Comparison of ENCODE assay signal across 28 cellular contexts in the genomic region with DNA sequence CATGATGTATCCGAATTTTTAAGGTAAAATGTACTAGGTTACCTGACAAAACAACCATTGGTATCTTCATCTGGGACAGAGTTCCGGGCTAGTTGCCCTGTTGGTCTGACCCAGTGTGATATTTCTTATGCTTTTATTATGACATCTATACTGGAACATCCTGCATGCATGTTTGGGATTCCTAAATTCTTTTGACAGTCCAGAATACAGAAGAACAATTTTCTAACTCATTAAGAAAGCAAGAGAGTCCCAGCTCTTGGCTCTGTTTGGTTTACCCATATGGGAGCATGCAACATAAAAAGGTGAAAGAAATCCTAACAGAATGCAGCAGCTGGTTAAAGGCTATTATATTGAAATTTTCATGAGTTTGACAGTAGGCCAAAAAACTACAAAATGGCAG.
DNase-seq lines count a peak whose midpoint lies in the region; ATAC-seq, FAIRE-seq and TF ChIP-seq lines count a peak whose summit lies in the region.
"Had no signal": no experiment of that assay in that cellular context is flagged by ENCODE, and none has a peak within 500 bp of the region (broad histone marks: within the 10 kb centered on the region; RNA-seq: fewer than 3 reads in every experiment).

No MANE protein-coding gene starts in this region.

- WGBS in A549 (ENCODE audit: missing lambda C conversion rate): 0% methylated on average over 2 of the region's 2 CpGs

- CTCF ChIA-PET in A549 (lab: Yijun Ruan, JAX): interaction anchor here (0.7 kb wide), 1 partner anchor 281 kb away, joined by 3 read pairs; no protein-coding TSS in a partner anchor

- TF ChIP-seq CTCF in A549 (IDR thresholded peaks at IDR 0.05): no peak
- no peak for TF ChIP-seq CTCF in brain (conservative IDR thresholded peaks at IDR 0.05)

- FAIRE-seq in A549 (lab: Jason Lieb, UNC) (peak; percentile 23), G401.6 (lab: Jason Lieb, UNC) (peak; percentile 93)
- FAIRE-seq: HepG2 had no signal

- peaks cover 16% of the 10 kb centered on the region for H3K4me1 Mint-ChIP-seq in brain
- H3K4me1 Mint-ChIP-seq: B cell; CD4-positive, CD25-positive, alpha-beta regulatory T cell had no signal

- no peaks in the 10 kb centered on the region for H3K36me3 Mint-ChIP-seq in brain
- H3K36me3 Mint-ChIP-seq: CD4-positive, CD25-positive, alpha-beta regulatory T cell had no signal

- no peak for TF ChIP-seq POLR2A in A549 (IDR thresholded peaks at IDR 0.05; ENCODE audit: low read length)

- no peak overlapping the region for H3K4me2 ChIP-seq in A549

- POLR2A ChIA-PET in A549 (lab: Yijun Ruan, JAX): no interaction called here

- no peak for DNase-seq in A549 (ENCODE audit: low read depth in 1 of 2, low spot score in 1 of 2)
- peak; percentile 2 for DNase-seq in hepatic stellate cell (ENCODE audit: low spot score)
- no peak for DNase-seq in left colon
- no peak for DNase-seq in NCI-H2081 (lab: John Stamatoyannopoulos, UW)
- DNase-seq in activated CD8-positive, alpha-beta memory T cell treated with anti-CD3 and anti-CD28 coated beads, Interleukin-2, amount 50 U/mL, for 4 hours: no peak
- DNase-seq: 8988T; CD4-positive, CD25-positive, alpha-beta regulatory T cell; COR-L47; DMS 273 treated with DMSO at 0.1 percent for 48 hours; DMS79 treated with DMSO at 0.1 percent for 48 hours; GOT3; HCEC 1CT; KBM-7; MM.1S; NCI-H1048; NCI-H1417 treated with DMSO at 0.1 percent for 48 hours; NCI-H187; NCI-H2107; NCI-H446 treated with DMSO at 0.1 percent for 48 hours; NCI-H526 treated with DMSO at 0.1 percent for 48 hours had no signal

- ATAC-seq in A549: no peak
- ATAC-seq in GM19455 (IDR thresholded peaks at IDR 0.05; ENCODE audit: unreplicated experiment): no peak
- no peak for ATAC-seq in left colon
- ATAC-seq: HepG2, Panc1, SK-N-SH treated with all-trans-retinoic acid at 6 μM for 48 hours had no signal

- H3K4me1 ChIP-seq in A549: no peaks in the 10 kb centered on the region

- H3K4me3 Mint-ChIP-seq in brain: no peak overlapping the region
- H3K4me3 Mint-ChIP-seq: B cell; CD4-positive, CD25-positive, alpha-beta regulatory T cell had no signal

- no peaks in the 10 kb centered on the region for H3K9me3 ChIP-seq in A549

- intact Hi-C loops in left colon (cut with DNase I, micrococcal nuclease): no loop called here

- no peak for TF ChIP-seq RAD21 in A549 (conservative IDR thresholded peaks at IDR 0.05 in 1 of 2, IDR thresholded peaks at IDR 0.05 in 1 of 2)

- no peak for TF ChIP-seq EP300 in A549 (IDR thresholded peaks at IDR 0.05)

- H3K27ac Mint-ChIP-seq in brain: peak overlapping the region in 3 of 5 experiments; percentile 12 to 56 (median 23)
- H3K27ac Mint-ChIP-seq: B cell; CD4-positive, CD25-positive, alpha-beta regulatory T cell had no signal

- no peaks in the 10 kb centered on the region for H3K9me3 Mint-ChIP-seq in brain

- H3K27ac ChIP-seq in A549: no peak overlapping the region
- H3K27ac ChIP-seq: HL-60 had no signal

- H3K4me3 ChIP-seq in A549: no peak overlapping the region

- H3K27me3 Mint-ChIP-seq in brain: no peaks in the 10 kb centered on the region
- H3K27me3 Mint-ChIP-seq: CD4-positive, CD25-positive, alpha-beta regulatory T cell had no signal

TF ChIP-seq in A549, 52 proteins besides CTCF, POLR2A, EP300 and RAD21:
- TF ChIP-seq RCOR1 (IDR thresholded peaks at IDR 0.05; ENCODE audit: low read depth, low read length) (no peak), NPAS2 (CRISPR knock-in tag; IDR thresholded peaks at IDR 0.05; ENCODE audit: borderline replicate concordance) (no peak), CBX2 (IDR thresholded peaks at IDR 0.05; ENCODE audit: borderline replicate concordance, low read depth) (no peak), JUN (IDR thresholded peaks at IDR 0.05) (no peak), HOXB13 (CRISPR knock-in tag; IDR thresholded peaks at IDR 0.05; ENCODE audit: low read depth) (no peak), FOSB (CRISPR knock-in tag; IDR thresholded peaks at IDR 0.05) (no peak), NR3C1 (IDR thresholded peaks at IDR 0.05) (no peak), RARB (CRISPR knock-in tag; IDR thresholded peaks at IDR 0.05) (no peak), HOXA7 (CRISPR knock-in tag; IDR thresholded peaks at IDR 0.05) (no peak), FOSL2 (IDR thresholded peaks at IDR 0.05) (no peak), FOSL2 (CRISPR knock-in tag; IDR thresholded peaks at IDR 0.05) (no peak), MAFK (IDR thresholded peaks at IDR 0.05; ENCODE audit: partially characterized antibody) (no peak), KDM5A (IDR thresholded peaks at IDR 0.05) (no peak)
- TF ChIP-seq, protein P1, sequence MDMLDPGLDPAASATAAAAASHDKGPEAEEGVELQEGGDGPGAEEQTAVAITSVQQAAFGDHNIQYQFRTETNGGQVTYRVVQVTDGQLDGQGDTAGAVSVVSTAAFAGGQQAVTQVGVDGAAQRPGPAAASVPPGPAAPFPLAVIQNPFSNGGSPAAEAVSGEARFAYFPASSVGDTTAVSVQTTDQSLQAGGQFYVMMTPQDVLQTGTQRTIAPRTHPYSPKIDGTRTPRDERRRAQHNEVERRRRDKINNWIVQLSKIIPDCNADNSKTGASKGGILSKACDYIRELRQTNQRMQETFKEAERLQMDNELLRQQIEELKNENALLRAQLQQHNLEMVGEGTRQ (IDR thresholded peaks at IDR 0.05): no peak
- TF ChIP-seq, protein P2, sequence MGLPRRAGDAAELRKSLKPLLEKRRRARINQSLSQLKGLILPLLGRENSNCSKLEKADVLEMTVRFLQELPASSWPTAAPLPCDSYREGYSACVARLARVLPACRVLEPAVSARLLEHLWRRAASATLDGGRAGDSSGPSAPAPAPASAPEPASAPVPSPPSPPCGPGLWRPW (IDR thresholded peaks at IDR 0.05): no peak
- TF ChIP-seq, protein P3, sequence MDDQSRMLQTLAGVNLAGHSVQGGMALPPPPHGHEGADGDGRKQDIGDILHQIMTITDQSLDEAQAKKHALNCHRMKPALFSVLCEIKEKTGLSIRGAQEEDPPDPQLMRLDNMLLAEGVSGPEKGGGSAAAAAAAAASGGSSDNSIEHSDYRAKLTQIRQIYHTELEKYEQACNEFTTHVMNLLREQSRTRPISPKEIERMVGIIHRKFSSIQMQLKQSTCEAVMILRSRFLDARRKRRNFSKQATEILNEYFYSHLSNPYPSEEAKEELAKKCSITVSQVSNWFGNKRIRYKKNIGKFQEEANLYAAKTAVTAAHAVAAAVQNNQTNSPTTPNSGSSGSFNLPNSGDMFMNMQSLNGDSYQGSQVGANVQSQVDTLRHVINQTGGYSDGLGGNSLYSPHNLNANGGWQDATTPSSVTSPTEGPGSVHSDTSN (IDR thresholded peaks at IDR 0.05): no peak
- TF ChIP-seq, protein P4, sequence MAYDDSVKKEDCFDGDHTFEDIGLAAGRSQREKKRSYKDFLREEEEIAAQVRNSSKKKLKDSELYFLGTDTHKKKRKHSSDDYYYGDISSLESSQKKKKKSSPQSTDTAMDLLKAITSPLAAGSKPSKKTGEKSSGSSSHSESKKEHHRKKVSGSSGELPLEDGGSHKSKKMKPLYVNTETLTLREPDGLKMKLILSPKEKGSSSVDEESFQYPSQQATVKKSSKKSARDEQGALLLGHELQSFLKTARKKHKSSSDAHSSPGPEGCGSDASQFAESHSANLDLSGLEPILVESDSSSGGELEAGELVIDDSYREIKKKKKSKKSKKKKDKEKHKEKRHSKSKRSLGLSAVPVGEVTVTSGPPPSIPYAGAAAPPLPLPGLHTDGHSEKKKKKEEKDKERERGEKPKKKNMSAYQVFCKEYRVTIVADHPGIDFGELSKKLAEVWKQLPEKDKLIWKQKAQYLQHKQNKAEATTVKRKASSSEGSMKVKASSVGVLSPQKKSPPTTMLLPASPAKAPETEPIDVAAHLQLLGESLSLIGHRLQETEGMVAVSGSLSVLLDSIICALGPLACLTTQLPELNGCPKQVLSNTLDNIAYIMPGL (CRISPR knock-in tag; IDR thresholded peaks at IDR 0.05; ENCODE audit: borderline replicate concordance): no peak
